8 cellular contexts compared by ENCODE assay signal in the genomic region with DNA sequence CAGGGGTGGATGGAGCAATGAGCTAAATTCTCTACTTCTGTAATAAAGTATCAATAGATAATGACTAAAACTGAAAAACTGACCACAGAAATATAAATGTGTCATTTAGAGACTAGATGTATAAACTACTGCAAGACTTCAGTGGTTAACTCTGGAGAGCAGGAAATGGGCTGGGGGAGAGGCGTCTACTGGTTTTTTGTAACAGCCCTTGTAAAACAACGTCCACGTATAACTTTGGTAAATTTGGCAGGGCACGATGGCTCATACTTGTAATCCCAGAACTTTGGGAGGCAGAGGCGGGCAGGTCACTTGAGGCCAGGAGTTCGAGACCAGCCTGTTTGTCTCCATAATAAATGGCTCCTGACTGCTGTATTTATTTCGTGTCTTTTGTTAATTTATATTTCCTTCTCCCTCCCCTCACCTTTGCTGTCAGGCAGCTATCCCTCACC. TPM values are rescaled to one million over a fixed set of nuclear protein-coding genes. Genes with fewer than 3 reads are reported as not detected.
DNase-seq lines count a peak whose midpoint lies in the region; ATAC-seq lines count a peak whose summit lies in the region.

No MANE protein-coding gene starts in this region.

- peak; percentile 45 for ATAC-seq in GM19043 (IDR thresholded peaks at IDR 0.05; ENCODE audit: low read depth, unreplicated experiment)
- ATAC-seq in HG03064 (IDR thresholded peaks at IDR 0.05; ENCODE audit: low read depth, unreplicated experiment): peak; percentile 40
- ATAC-seq in left colon: peak; percentile 27
- ATAC-seq in Right ventricle myocardium inferior: no peak
- no peak for ATAC-seq in esophagus mucosa

- intact Hi-C loops in left colon (cut with DNase I, micrococcal nuclease): no loop called here
- intact Hi-C loops in Right ventricle myocardium inferior (cut with DNase I): no loop called here

- DNase-seq in T-helper 9 cell: peak; percentile 31
- DNase-seq in left colon: no peak
- DNase-seq in Right ventricle myocardium inferior (ENCODE audit: missing footprints): no peak
- DNase-seq in NCI-H2227 (lab: John Stamatoyannopoulos, UW; ENCODE audit: unreplicated experiment): no peak
- no peak for DNase-seq in NCI-H2107 (lab: John Stamatoyannopoulos, UW)

RNA-seq across cellular contexts. Expression of a gene that starts 12.5 kb away (rescaled TPM):
- total RNA-seq in left colon (10 to 100 TPM; 82.8 to 98.0 TPM), Right ventricle myocardium inferior (6.1 TPM), esophagus mucosa (12.6 TPM)

RNA-seq across cellular contexts. Expression of a gene that starts 41.8 kb away (rescaled TPM):
- 10 to 100 TPM in 1 of 2 donors, 1 to 10 TPM in 1; 8.9 to 10.1 TPM for total RNA-seq in left colon
- 7.0 TPM for total RNA-seq in Right ventricle myocardium inferior
- total RNA-seq in esophagus mucosa: 4.5 TPM

RNA-seq across cellular contexts. Expression of a gene that starts 41.9 kb away (rescaled TPM):
- total RNA-seq in left colon (10 to 100 TPM; 14.5 to 15.9 TPM), Right ventricle myocardium inferior (3.2 TPM), esophagus mucosa (9.1 TPM)

Comparison
In these comparisons a context has a peak if more than half of its experiments do, and no peak if none do; other contexts are left out.
1. ATAC-seq: peak in GM19043 (single experiment), HG03064 (single experiment) and left colon (single experiment); none in Right ventricle myocardium inferior (single experiment) and esophagus mucosa (single experiment).